ENCODE assay signal across 1 cellular context in the genomic region with DNA sequence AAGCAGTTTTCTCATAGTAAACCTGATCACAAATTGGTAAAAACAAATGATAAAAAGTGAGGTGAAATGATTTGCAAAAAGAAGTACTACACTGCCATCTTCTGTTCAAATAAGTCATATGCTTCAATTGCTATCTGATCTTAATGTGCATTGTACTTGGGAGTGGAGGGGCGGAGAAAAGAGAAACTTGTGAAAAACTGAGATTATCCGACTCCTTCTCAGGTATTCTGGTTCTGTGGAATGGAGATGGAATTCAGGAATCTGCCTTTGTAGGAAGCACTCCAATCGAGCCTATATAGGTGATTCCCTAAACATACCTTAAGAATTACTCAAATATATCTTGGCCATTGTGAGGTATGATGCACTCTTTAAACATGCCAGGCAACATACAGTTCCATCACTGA.
TF ChIP-seq lines count a peak whose summit lies in the region.

No MANE protein-coding gene starts in this region.

TF ChIP-seq in HCT116, 20 proteins besides CTCF, POLR2A, EP300 and RAD21:
- TF ChIP-seq, protein P1, sequence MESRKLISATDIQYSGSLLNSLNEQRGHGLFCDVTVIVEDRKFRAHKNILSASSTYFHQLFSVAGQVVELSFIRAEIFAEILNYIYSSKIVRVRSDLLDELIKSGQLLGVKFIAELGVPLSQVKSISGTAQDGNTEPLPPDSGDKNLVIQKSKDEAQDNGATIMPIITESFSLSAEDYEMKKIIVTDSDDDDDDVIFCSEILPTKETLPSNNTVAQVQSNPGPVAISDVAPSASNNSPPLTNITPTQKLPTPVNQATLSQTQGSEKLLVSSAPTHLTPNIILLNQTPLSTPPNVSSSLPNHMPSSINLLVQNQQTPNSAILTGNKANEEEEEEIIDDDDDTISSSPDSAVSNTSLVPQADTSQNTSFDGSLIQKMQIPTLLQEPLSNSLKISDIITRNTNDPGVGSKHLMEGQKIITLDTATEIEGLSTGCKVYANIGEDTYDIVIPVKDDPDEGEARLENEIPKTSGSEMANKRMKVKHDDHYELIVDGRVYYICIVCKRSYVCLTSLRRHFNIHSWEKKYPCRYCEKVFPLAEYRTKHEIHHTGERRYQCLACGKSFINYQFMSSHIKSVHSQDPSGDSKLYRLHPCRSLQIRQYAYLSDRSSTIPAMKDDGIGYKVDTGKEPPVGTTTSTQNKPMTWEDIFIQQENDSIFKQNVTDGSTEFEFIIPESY (IDR thresholded peaks at IDR 0.05; ENCODE audit: extremely low read depth, insufficient replicate concordance, low read length), result no peak
- TF ChIP-seq ELF1 (IDR thresholded peaks at IDR 0.05; ENCODE audit: borderline replicate concordance, low read depth) (no peak), JUND (IDR thresholded peaks at IDR 0.05) (no peak), CBX3 (IDR thresholded peaks at IDR 0.05; ENCODE audit: low read depth) (no peak), YY1 (IDR thresholded peaks at IDR 0.05; ENCODE audit: extremely low read depth, insufficient replicate concordance, low read depth, low read length) (no peak), EZH2phosphoT487 (IDR thresholded peaks at IDR 0.05; ENCODE audit: borderline replicate concordance) (no peak), SIN3A (IDR thresholded peaks at IDR 0.05; ENCODE audit: low read depth) (no peak)
- TF ChIP-seq, protein P2, sequence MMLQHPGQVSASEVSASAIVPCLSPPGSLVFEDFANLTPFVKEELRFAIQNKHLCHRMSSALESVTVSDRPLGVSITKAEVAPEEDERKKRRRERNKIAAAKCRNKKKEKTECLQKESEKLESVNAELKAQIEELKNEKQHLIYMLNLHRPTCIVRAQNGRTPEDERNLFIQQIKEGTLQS (IDR thresholded peaks at IDR 0.05), result no peak
TF ChIP-seq in HCT116: peak in this region for 0.
